1 cellular context compared by ENCODE assay signal in the genomic region with DNA sequence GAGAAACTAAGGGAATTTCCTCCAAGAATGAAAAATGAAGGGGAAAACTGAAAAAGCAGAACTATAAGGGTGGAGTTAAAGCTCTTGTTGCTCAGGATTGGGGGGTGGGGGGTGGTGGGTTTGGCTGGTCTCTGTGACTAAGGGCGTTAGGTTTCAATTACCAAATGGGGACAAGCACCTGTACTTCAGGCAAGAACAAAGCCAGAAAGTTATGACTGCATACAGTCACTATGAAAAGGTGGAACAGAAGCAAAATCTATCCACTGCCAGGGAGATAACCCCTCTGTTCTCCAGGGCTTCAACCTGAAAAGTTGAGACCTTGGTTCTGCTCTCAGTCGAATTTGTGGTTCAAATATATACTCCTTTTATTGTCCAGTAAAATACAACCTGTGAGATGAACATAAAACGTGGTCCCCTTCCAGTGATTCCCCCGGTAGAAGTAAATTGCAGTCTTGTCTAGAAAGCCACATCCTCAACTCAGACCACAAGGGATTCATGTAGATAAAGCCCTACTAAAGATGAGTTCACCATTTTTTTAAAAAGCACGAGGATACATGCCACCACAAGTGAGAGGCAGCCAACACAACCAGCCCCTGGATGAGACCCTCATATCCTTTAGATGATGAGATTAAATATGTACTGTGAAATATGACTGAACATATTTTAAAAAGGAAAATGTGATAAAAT.
TF ChIP-seq lines count a peak whose summit lies in the region.

No MANE protein-coding gene starts in this region.

TF ChIP-seq in HCT116, 20 proteins besides CTCF, POLR2A, EP300 and RAD21:
- TF ChIP-seq ZFX (IDR thresholded peaks at IDR 0.05): no peak
